In the genomic region with DNA sequence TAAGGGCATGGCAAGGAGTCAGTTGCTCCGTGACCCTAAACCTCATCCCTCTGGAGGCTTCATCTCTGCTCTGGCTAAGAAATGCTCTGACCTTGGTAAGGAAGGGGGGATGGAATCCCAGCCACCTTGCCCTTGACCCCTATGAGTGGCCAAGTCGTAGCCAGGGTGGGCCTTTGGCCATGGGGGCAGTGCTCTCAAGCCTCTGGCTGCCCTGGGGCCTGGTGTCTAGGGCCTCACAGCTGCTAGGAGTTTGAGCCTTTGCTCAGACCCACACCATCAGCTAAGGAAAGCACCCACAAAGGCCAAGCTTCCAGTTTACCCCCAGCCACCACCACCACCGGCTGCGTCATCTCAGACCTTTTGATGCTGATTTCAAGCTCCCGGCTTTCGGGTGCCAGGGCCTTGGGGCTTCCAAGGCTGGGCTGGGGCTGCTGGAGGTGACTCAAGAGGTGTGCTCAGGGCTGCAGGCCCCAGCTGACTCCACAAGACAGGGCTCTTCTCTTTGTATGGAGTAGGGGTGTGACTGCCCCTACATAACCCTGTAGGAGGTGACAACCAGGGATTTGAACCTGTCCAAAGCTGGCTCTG, we compare ENCODE assay signal across 20 cellular contexts. TPM values are rescaled to one million over a fixed set of nuclear protein-coding genes. Genes with fewer than 3 reads are reported as not detected.
DNase-seq lines count a peak whose midpoint lies in the region; ATAC-seq and TF ChIP-seq lines count a peak whose summit lies in the region.
"Had no signal": no experiment of that assay in that cellular context is flagged by ENCODE, and none has a peak within 500 bp of the region (broad histone marks: within the 10 kb centered on the region; RNA-seq: fewer than 3 reads in every experiment).

No MANE protein-coding gene starts in this region.

- TF ChIP-seq POLR2A in esophagus squamous epithelium (IDR thresholded peaks at IDR 0.05) (no peak), stomach (IDR thresholded peaks at IDR 0.05) (no peak)

- peaks cover 99% of the 10 kb centered on the region for H3K4me1 Mint-ChIP-seq in activated naive CD4-positive, alpha-beta T cell treated with anti-CD3 and anti-CD28 coated beads, Interleukin-2, amount 10 ng/mL, durations not matched to agents 7 days and 5 days
- peaks cover 41% of the 10 kb centered on the region for H3K4me1 Mint-ChIP-seq in T-helper 17 cell

- no peak for TF ChIP-seq CTCF in esophagus squamous epithelium (IDR thresholded peaks at IDR 0.05)
- TF ChIP-seq CTCF in stomach (IDR thresholded peaks at IDR 0.05), result no peak

- 60 to 67% methylated on average over 1 to 4 of the region's 6 CpGs for WGBS in esophagus squamous epithelium, 2 donors
- WGBS in stomach, 5 donors, result 65 to 91% (median 78%) methylated on average over 2 to 6 of the region's 6 CpGs

- H3K27ac ChIP-seq in esophagus squamous epithelium (peak overlapping the region; percentile 27 to 85 (median 69)), stomach (peak overlapping the region in 4 of 5 donors; percentile 20 to 90 (median 76))
- H3K27ac ChIP-seq: SJCRH30 had no signal

- no peak for DNase-seq in activated naive CD4-positive, alpha-beta T cell treated with anti-CD3 and anti-CD28 coated beads, Interleukin-2, amount 10 ng/mL, durations not matched to agents 7 days and 5 days
- DNase-seq in activated naive CD4-positive, alpha-beta T cell treated with anti-CD3 and anti-CD28 coated beads, Interleukin-2, amount 50 U/mL, for 16 hours, result no peak
- DNase-seq in T-helper 17 cell, result no peak
- DNase-seq in esophagus squamous epithelium (lab: John Stamatoyannopoulos, UW), result no peak
- no peak for DNase-seq in stomach
- DNase-seq in AG20443 (ENCODE audit: low spot score), result no peak
- no peak for DNase-seq in DMS79 (lab: John Stamatoyannopoulos, UW)
- DNase-seq: amniotic stem cell; Caco-2; GF-D8; H9; immature natural killer cell; NCI-H146; nephron progenitor cell; SJCRH30; stimulated activated CD4-positive, alpha-beta T cell treated with anti-CD3 and anti-CD28 coated beads, Interleukin-4, amount 100 ng/mL, for 24 hours had no signal

- no peaks in the 10 kb centered on the region for H3K27me3 Mint-ChIP-seq in activated naive CD4-positive, alpha-beta T cell treated with anti-CD3 and anti-CD28 coated beads, Interleukin-2, amount 10 ng/mL, durations not matched to agents 7 days and 5 days
- no peaks in the 10 kb centered on the region for H3K27me3 Mint-ChIP-seq in T-helper 17 cell

- peak overlapping the region; percentile 87 for H3K27ac Mint-ChIP-seq in activated naive CD4-positive, alpha-beta T cell treated with anti-CD3 and anti-CD28 coated beads, Interleukin-2, amount 10 ng/mL, durations not matched to agents 7 days and 5 days
- H3K27ac Mint-ChIP-seq in T-helper 17 cell, result peak overlapping the region; percentile 47
- H3K27ac Mint-ChIP-seq: H9, nephron progenitor cell had no signal

- peaks cover 0 to 9% (median 0%) of the 10 kb centered on the region in 4 donors for H3K27me3 ChIP-seq in esophagus squamous epithelium
- no peaks in the 10 kb centered on the region for H3K27me3 ChIP-seq in stomach
- H3K27me3 ChIP-seq: SJCRH30 had no signal

- H3K4me1 ChIP-seq in esophagus squamous epithelium (peaks cover 0 to 76% (median 24%) of the 10 kb centered on the region in 3 donors), stomach (peaks cover 6 to 59% (median 28%) of the 10 kb centered on the region in 4 donors)
- H3K4me1 ChIP-seq: Caco-2 had no signal

- H3K4me3 ChIP-seq in esophagus squamous epithelium, result peak overlapping the region in 1 of 4 donors; percentile 6
- H3K4me3 ChIP-seq in stomach, result peak overlapping the region in 2 of 4 donors; percentile 41 to 48
- H3K4me3 ChIP-seq: SJCRH30 had no signal

- H3K9me3 ChIP-seq in T-helper 17 cell (ENCODE audit: control insufficient read depth, low read length, poor library complexity, severe bottlenecking) (no peaks in the 10 kb centered on the region), esophagus squamous epithelium (no peaks in the 10 kb centered on the region), stomach (no peaks in the 10 kb centered on the region)
- H3K9me3 ChIP-seq: Caco-2, SJCRH30 had no signal

- H3K36me3 ChIP-seq in esophagus squamous epithelium, result no peaks in the 10 kb centered on the region
- H3K36me3 ChIP-seq in stomach, result no peaks in the 10 kb centered on the region
- H3K36me3 ChIP-seq: SJCRH30 had no signal

- ATAC-seq in T-helper 17 cell (no peak), GM18498 (IDR thresholded peaks at IDR 0.05; ENCODE audit: unreplicated experiment) (no peak)

- peaks cover 36% of the 10 kb centered on the region for H3K36me3 Mint-ChIP-seq in activated naive CD4-positive, alpha-beta T cell treated with anti-CD3 and anti-CD28 coated beads, Interleukin-2, amount 10 ng/mL, durations not matched to agents 7 days and 5 days
- peaks cover 4% of the 10 kb centered on the region for H3K36me3 Mint-ChIP-seq in T-helper 17 cell (ENCODE audit: low read depth)

- no peak overlapping the region for H3K4me3 Mint-ChIP-seq in activated naive CD4-positive, alpha-beta T cell treated with anti-CD3 and anti-CD28 coated beads, Interleukin-2, amount 10 ng/mL, durations not matched to agents 7 days and 5 days
- H3K4me3 Mint-ChIP-seq in T-helper 17 cell, result peak overlapping the region; percentile 64
- H3K4me3 Mint-ChIP-seq: H9, immature natural killer cell, nephron progenitor cell had no signal

- CTCF ChIA-PET in activated naive CD4-positive, alpha-beta T cell treated with anti-CD3 and anti-CD28 coated beads, Interleukin-2, amount 10 ng/mL, durations not matched to agents 7 days and 5 days (lab: Charles Lee), result interaction anchor here (1.3 to 12.7 kb wide), 6 partner anchors 10 to 49 kb away, joined by 3 to 181 read pairs (median 30); no protein-coding TSS in a partner anchor

- intact Hi-C loops in esophagus squamous epithelium (cut with DNase I) (no loop called here), stomach (cut with DNase I; ENCODE audit: low total_unique reads) (no loop called here)

- no peak for TF ChIP-seq EP300 in stomach (IDR thresholded peaks at IDR 0.05)

- H3K9me3 Mint-ChIP-seq in activated naive CD4-positive, alpha-beta T cell treated with anti-CD3 and anti-CD28 coated beads, Interleukin-2, amount 10 ng/mL, durations not matched to agents 7 days and 5 days, result peaks cover 16% of the 10 kb centered on the region
- H3K9me3 Mint-ChIP-seq: H9, nephron progenitor cell had no signal

RNA-seq across cellular contexts. Expression of a gene that starts 3.7 kb away (rescaled TPM):
- 1 to 10 TPM; 2.3 to 6.5 TPM for total RNA-seq in T-helper 17 cell
- 1 to 10 TPM in 3 of 4 donors, under 1 TPM in 1; 0.83 to 8.8 (median 3.7) TPM for total RNA-seq in esophagus squamous epithelium
- total RNA-seq in stomach, result 100 to 1,000 TPM in 1 of 5 donors, 10 to 100 TPM in 3, 1 to 10 TPM in 1; 9.6 to 199 (median 34.8) TPM
- 10 to 100 TPM in 1 of 3 donors, 1 to 10 TPM in 2; 2.0 to 17.1 (median 2.2) TPM for polyA plus RNA-seq in stomach
- total RNA-seq: Caco-2 had no signal

RNA-seq across cellular contexts. Expression of a gene that starts 24.4 kb away (rescaled TPM):
- total RNA-seq in T-helper 17 cell (not detected), esophagus squamous epithelium (not detected), stomach (not detected)
- polyA plus RNA-seq in stomach, result not detected
- total RNA-seq: activated CD8-positive, alpha-beta memory T cell treated with anti-CD3 and anti-CD28 coated beads for 36 hours; Caco-2; glomerular endothelial cell; H9; SJCRH30; urinary bladder had no signal
- polyA plus RNA-seq: immature natural killer cell, urinary bladder had no signal

RNA-seq across cellular contexts. Expression of a gene that starts 45.6 kb away (rescaled TPM):
- total RNA-seq in T-helper 17 cell (not detected), esophagus squamous epithelium (not detected), stomach (not detected)
- not detected for polyA plus RNA-seq in stomach
- total RNA-seq: activated CD8-positive, alpha-beta memory T cell treated with anti-CD3 and anti-CD28 coated beads for 36 hours; Caco-2; glomerular endothelial cell; H9; SJCRH30; urinary bladder had no signal
- polyA plus RNA-seq: immature natural killer cell, urinary bladder had no signal

RNA-seq across cellular contexts. Expression of a gene that starts 53.4 kb away (rescaled TPM):
- total RNA-seq in T-helper 17 cell (under 1 TPM; 0.12 to 0.37 TPM), esophagus squamous epithelium (10 to 100 TPM in 1 of 4 donors, 1 to 10 TPM in 3; 2.1 to 10.3 (median 7.4) TPM), stomach (1 to 10 TPM in 1 of 5 donors, under 1 TPM in 2, not detected in 2; 0.45 to 4.1 (median 0.92) TPM)
- under 1 TPM; 0.46 to 0.75 (median 0.50) TPM for polyA plus RNA-seq in stomach
